ENCODE assay signal across 1 cellular context in genomic region chr6:139567095-139567494, GRCh38.
TF ChIP-seq lines count a peak whose summit lies in the region.

No MANE protein-coding gene starts in this region.

TF ChIP-seq in K562, 482 proteins besides CTCF, POLR2A, EP300 and RAD21 (continued from another document):
- no peak for TF ChIP-seq IFI16 (CRISPR knock-in tag; IDR thresholded peaks at IDR 0.05)
TF ChIP-seq in K562: peak in this region for 0.
